8 cellular contexts compared by ENCODE assay signal in genomic region chr19:23395041-23395721, GRCh38. TPM values are rescaled to one million over a fixed set of nuclear protein-coding genes. Genes with fewer than 3 reads are reported as not detected.
A peak's percentile ranks its signal among the peaks of the same experiment; 100 is the strongest.
DNase-seq lines count a peak whose midpoint lies in the region; ATAC-seq lines count a peak whose summit lies in the region.

Gene ZNF91 (minus strand): TSS chr19:23395471. CDS start chr19:23395354, 117 bp downstream.

- DNase-seq in AG08395 (ENCODE audit: low spot score) = peak; percentile 92
- peak; percentile 66 to 88 for DNase-seq in NCI-H446 (lab: John Stamatoyannopoulos, UW)
- DNase-seq in activated CD4-positive, alpha-beta T cell treated with anti-CD3 and anti-CD28 coated beads, Interleukin-2, amount 50 U/mL, for 1 hour = peak; percentile 86
- peak; percentile 93 for DNase-seq in dedifferentiated amniotic fluid mesenchymal stem cell (ENCODE audit: extremely low spot score)
- DNase-seq in left lobe of liver (ENCODE audit: low spot score) = peak; percentile 96
- peak; percentile 88 for DNase-seq in stimulated activated CD4-positive, alpha-beta T cell treated with anti-CD3 and anti-CD28 coated beads, Interleukin-2, amount 100 ng/mL, for 4 hours (ENCODE audit: low read depth)

- ATAC-seq in GM18873 (IDR thresholded peaks at IDR 0.05; ENCODE audit: low FRiP score, unreplicated experiment) (peak; percentile 97), HG03139 (IDR thresholded peaks at IDR 0.05; ENCODE audit: unreplicated experiment) (peak; percentile 97), left lobe of liver (peak; percentile 96)

RNA-seq across cellular contexts. Expression of gene ZNF91, which starts in this region (rescaled TPM):
- 16.2 TPM for total RNA-seq in left lobe of liver

Comparison
In these comparisons a context has a peak if more than half of its experiments do, and no peak if none do; other contexts are left out.
1. Peak in every context shown above with its lines: DNase-seq and ATAC-seq.